10 cellular contexts compared by ENCODE assay signal in the genomic region with DNA sequence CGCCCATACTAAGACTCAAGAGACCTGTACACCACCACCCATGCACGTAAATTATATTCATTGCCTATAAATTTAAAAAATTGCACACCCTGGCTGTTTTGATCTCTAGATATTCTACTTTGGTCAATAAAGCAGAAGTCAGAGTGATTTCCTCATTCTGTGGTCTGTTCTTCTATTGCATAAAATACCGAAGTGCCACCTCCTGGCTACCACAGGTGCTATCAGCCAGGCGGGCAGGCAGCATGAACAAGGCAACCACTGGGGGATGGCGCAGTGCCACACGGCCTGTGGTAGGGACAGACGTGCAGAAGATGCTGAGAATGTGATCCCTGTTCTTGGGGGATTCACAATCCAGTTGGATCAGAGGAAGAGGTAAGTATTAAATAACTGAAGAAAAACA.
A peak's percentile ranks its signal among the peaks of the same experiment; 100 is the strongest.
DNase-seq lines count a peak whose midpoint lies in the region; ATAC-seq, FAIRE-seq and TF ChIP-seq lines count a peak whose summit lies in the region.
"Had no signal": no experiment of that assay in that cellular context is flagged by ENCODE, and none has a peak within 500 bp of the region (broad histone marks: within the 10 kb centered on the region; RNA-seq: fewer than 3 reads in every experiment).

No MANE protein-coding gene starts in this region.

- no peaks in the 10 kb centered on the region for H3K4me1 ChIP-seq in kidney (ENCODE audit: control insufficient read depth in 1 of 2, insufficient read depth in 1 of 2, low read depth in 1 of 2, low read length in 2 of 2)
- H3K4me1 ChIP-seq in tibial artery: no peaks in the 10 kb centered on the region

- no peak overlapping the region for H3K27ac Mint-ChIP-seq in activated T-helper 2 cell treated with anti-CD3 and anti-CD28 coated beads, Interferon-gamma antibody, Interleukin-2, Interleukin-4, amounts not matched to agents 10 μg/mL and 5 μg/mL and 100 μg/mL, durations not matched to agents 14 hours and 24 hours and 36 hours

- H3K36me3 ChIP-seq in kidney (ENCODE audit: control insufficient read depth in 1 of 2, insufficient read depth in 2 of 2, low read length in 2 of 2) (no peaks in the 10 kb centered on the region), tibial artery (peaks cover 0 to 11% (median 0%) of the 10 kb centered on the region in 3 donors)

- H3K9ac ChIP-seq in kidney (ENCODE audit: low read length in 2 of 2): no peak overlapping the region

- H3K9me3 Mint-ChIP-seq in activated T-helper 2 cell treated with anti-CD3 and anti-CD28 coated beads, Interferon-gamma antibody, Interleukin-2, Interleukin-4, amounts not matched to agents 10 μg/mL and 5 μg/mL and 100 μg/mL, durations not matched to agents 14 hours and 24 hours and 36 hours: no peaks in the 10 kb centered on the region

- H3K27ac ChIP-seq in kidney (ENCODE audit: low read depth in 2 of 2, low read length in 2 of 2): no peak overlapping the region
- no peak overlapping the region for H3K27ac ChIP-seq in tibial artery

- no peaks in the 10 kb centered on the region for H3K36me3 Mint-ChIP-seq in activated T-helper 2 cell treated with anti-CD3 and anti-CD28 coated beads, Interferon-gamma antibody, Interleukin-2, Interleukin-4, amounts not matched to agents 10 μg/mL and 5 μg/mL and 100 μg/mL, durations not matched to agents 14 hours and 24 hours and 36 hours (ENCODE audit: low read depth)

- no peak overlapping the region for H3K4me3 Mint-ChIP-seq in activated T-helper 2 cell treated with anti-CD3 and anti-CD28 coated beads, Interferon-gamma antibody, Interleukin-2, Interleukin-4, amounts not matched to agents 10 μg/mL and 5 μg/mL and 100 μg/mL, durations not matched to agents 14 hours and 24 hours and 36 hours (ENCODE audit: low read depth)
- H3K4me3 Mint-ChIP-seq: neural crest cell had no signal

- H3K27me3 ChIP-seq in tibial artery: no peaks in the 10 kb centered on the region

- intact Hi-C loops in activated T-helper 2 cell treated with anti-CD3 and anti-CD28 coated beads, Interferon-gamma antibody, Interleukin-2, Interleukin-4, amounts not matched to agents 10 μg/mL and 5 μg/mL and 100 μg/mL, durations not matched to agents 14 hours and 24 hours and 36 hours (cut with micrococcal nuclease): loop anchor here (1.0 kb wide), 1 partner anchor 147 kb away; no protein-coding TSS in a partner anchor
- intact Hi-C loops in kidney (cut with DNase I): no loop called here
- intact Hi-C loops in tibial artery (cut with DNase I; ENCODE audit: low total_unique reads): no loop called here

- TF ChIP-seq CTCF in kidney (IDR thresholded peaks at IDR 0.05; ENCODE audit: borderline replicate concordance, extremely low read depth, insufficient read depth) (no peak), tibial artery (IDR thresholded peaks at IDR 0.05) (no peak)

- H3K9me3 ChIP-seq in kidney (ENCODE audit: control insufficient read depth in 1 of 2, low read length in 2 of 2): no peaks in the 10 kb centered on the region
- H3K9me3 ChIP-seq in tibial artery: no peaks in the 10 kb centered on the region

- H3K27me3 Mint-ChIP-seq in activated T-helper 2 cell treated with anti-CD3 and anti-CD28 coated beads, Interferon-gamma antibody, Interleukin-2, Interleukin-4, amounts not matched to agents 10 μg/mL and 5 μg/mL and 100 μg/mL, durations not matched to agents 14 hours and 24 hours and 36 hours (ENCODE audit: low read depth): peaks cover 1% of the 10 kb centered on the region

- H3K4me3 ChIP-seq in kidney (ENCODE audit: low read length in 2 of 2): no peak overlapping the region
- no peak overlapping the region for H3K4me3 ChIP-seq in tibial artery

- peak; percentile 51 for ATAC-seq in HG02885 (IDR thresholded peaks at IDR 0.05; ENCODE audit: poor library complexity, unreplicated experiment)
- no peak for ATAC-seq in HG03469 (IDR thresholded peaks at IDR 0.05; ENCODE audit: unreplicated experiment)

- no peak for FAIRE-seq in kidney (lab: Jason Lieb, UNC)

- peaks cover 8% of the 10 kb centered on the region for H3K4me1 Mint-ChIP-seq in activated T-helper 2 cell treated with anti-CD3 and anti-CD28 coated beads, Interferon-gamma antibody, Interleukin-2, Interleukin-4, amounts not matched to agents 10 μg/mL and 5 μg/mL and 100 μg/mL, durations not matched to agents 14 hours and 24 hours and 36 hours (ENCODE audit: low read depth)

- peak; percentile 41 for DNase-seq in EH (ENCODE audit: low read depth)
- DNase-seq in SIG-M5 (lab: John Stamatoyannopoulos, UW): peak; percentile 44
- peak; percentile 51 for DNase-seq in activated T-helper 2 cell treated with anti-CD3 and anti-CD28 coated beads, Interferon-gamma antibody, Interleukin-2, Interleukin-4, amounts not matched to agents 10 μg/mL and 5 μg/mL and 100 μg/mL, durations not matched to agents 14 hours and 24 hours and 36 hours (ENCODE audit: low spot score)
- peak; percentile 72 for DNase-seq in kidney
- DNase-seq in stimulated activated CD8-positive, alpha-beta memory T cell treated with anti-CD3 and anti-CD28 coated beads, Interleukin-4, amount 100 ng/mL, for 24 hours (ENCODE audit: low read depth): peak; percentile 46
- DNase-seq in tibial artery: no peak
- DNase-seq: IMR-90 had no signal

Comparison
In these comparisons a context has a peak if more than half of its experiments do, and no peak if none do; other contexts are left out.
1. DNase-seq: peak in EH (single experiment), SIG-M5 (single experiment), activated T-helper 2 cell treated with anti-CD3 and anti-CD28 coated beads, Interferon-gamma antibody, Interleukin-2, Interleukin-4, amounts not matched to agents 10 μg/mL and 5 μg/mL and 100 μg/mL, durations not matched to agents 14 hours and 24 hours and 36 hours (single experiment), kidney (single experiment) and stimulated activated CD8-positive, alpha-beta memory T cell treated with anti-CD3 and anti-CD28 coated beads, Interleukin-4, amount 100 ng/mL, for 24 hours (single experiment); none in tibial artery (0 of 2).